In the genomic region with DNA sequence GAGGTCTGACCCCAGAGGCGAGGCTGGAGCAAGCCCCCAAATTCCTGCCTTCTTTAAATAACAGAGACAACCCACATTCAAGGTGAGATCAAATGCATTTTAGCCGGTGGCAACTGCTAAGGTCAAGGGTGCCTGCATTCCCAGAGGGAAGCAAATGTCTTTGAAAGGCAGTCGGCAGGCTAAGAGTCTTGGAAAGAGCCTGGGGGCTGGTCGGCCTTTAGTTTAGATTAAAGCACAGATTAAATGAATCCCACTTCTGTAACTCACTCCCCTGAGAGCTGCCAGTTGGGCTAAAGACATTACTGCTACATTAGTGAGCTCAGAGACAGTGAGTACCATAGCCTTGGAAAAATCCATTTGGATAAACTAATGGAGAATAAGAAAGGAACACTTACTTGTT, we compare ENCODE assay signal across 33 cellular contexts. TPM values are rescaled to one million over a fixed set of nuclear protein-coding genes. Genes with fewer than 3 reads are reported as not detected.
"Had no signal": no experiment of that assay in that cellular context is flagged by ENCODE, and none has a peak within 500 bp of the region (broad histone marks: within the 10 kb centered on the region; RNA-seq: fewer than 3 reads in every experiment).

No MANE protein-coding gene starts in this region.

- H3K36me3 Mint-ChIP-seq: activated naive CD8-positive, alpha-beta T cell treated with anti-CD3 and anti-CD28 coated beads for 36 hours had no signal

- H3K4me3 Mint-ChIP-seq: activated CD4-positive, alpha-beta memory T cell treated with anti-CD3 and anti-CD28 coated beads for 36 hours; activated CD8-positive, alpha-beta memory T cell treated with anti-CD3 and anti-CD28 coated beads, Interleukin-2, amount 10 ng/mL, durations not matched to agents 7 days and 5 days; activated naive CD8-positive, alpha-beta T cell treated with anti-CD3 and anti-CD28 coated beads for 36 hours; effector memory CD8-positive, alpha-beta T cell; mesothelial cell of epicardium; naive thymus-derived CD4-positive, alpha-beta T cell; stimulated activated memory B cell treated with anti-CD40 and anti-IgM and Interleukin-4, amounts not matched to agents 10 μg/mL and 1 μg/mL and 100 μg/mL, for 72 hours had no signal

- H3K27ac Mint-ChIP-seq: activated CD4-positive, alpha-beta memory T cell treated with anti-CD3 and anti-CD28 coated beads for 36 hours; activated CD8-positive, alpha-beta memory T cell treated with anti-CD3 and anti-CD28 coated beads, Interleukin-2, amount 10 ng/mL, durations not matched to agents 7 days and 5 days; activated naive CD8-positive, alpha-beta T cell treated with anti-CD3 and anti-CD28 coated beads for 36 hours; mesothelial cell of epicardium; stimulated activated memory B cell treated with anti-CD40 and anti-IgM and Interleukin-4, amounts not matched to agents 10 μg/mL and 1 μg/mL and 100 μg/mL, for 72 hours had no signal

- DNase-seq: activated CD4-positive, alpha-beta memory T cell treated with anti-CD3 and anti-CD28 coated beads for 36 hours; activated CD4-positive, alpha-beta T cell treated with anti-CD3 and anti-CD28 coated beads for 4 hours; activated CD8-positive, alpha-beta memory T cell treated with anti-CD3 and anti-CD28 coated beads, Interleukin-2, amount 10 ng/mL, durations not matched to agents 7 days and 5 days; activated naive CD4-positive, alpha-beta T cell; activated naive CD8-positive, alpha-beta T cell treated with anti-CD3 and anti-CD28 coated beads for 36 hours; activated T-cell treated with anti-CD3 and anti-CD28 coated beads, Interleukin-2, amount 50 U/mL, for 48 hours; adrenal gland; brain microvascular endothelial cell; cortex of kidney; effector memory CD8-positive, alpha-beta T cell; erythroblast; gastrocnemius medialis; left cardiac atrium; mammary epithelial cell; naive thymus-derived CD4-positive, alpha-beta T cell; nucleus accumbens; pancreas; sigmoid colon; stimulated activated CD4-positive, alpha-beta T cell treated with anti-CD3 and anti-CD28 coated beads, Interleukin-1b, Interleukin-23, amount 100 ng/mL, for 48 hours; stimulated activated CD4-positive, alpha-beta T cell treated with anti-CD3 and anti-CD28 coated beads, Interleukin-4, amount 100 ng/mL, for 4 hours; stimulated activated CD8-positive, alpha-beta memory T cell treated with anti-CD3 and anti-CD28 coated beads, Interleukin-4, amount 100 ng/mL, for 48 hours; stomach; tibial artery had no signal

- H3K4me2 ChIP-seq: hepatocyte, smooth muscle cell had no signal

- H3K4me1 Mint-ChIP-seq: activated CD8-positive, alpha-beta memory T cell treated with anti-CD3 and anti-CD28 coated beads, Interleukin-2, amount 10 ng/mL, durations not matched to agents 7 days and 5 days; activated naive CD8-positive, alpha-beta T cell treated with anti-CD3 and anti-CD28 coated beads for 36 hours; naive thymus-derived CD4-positive, alpha-beta T cell; stimulated activated memory B cell treated with anti-CD40 and anti-IgM and Interleukin-4, amounts not matched to agents 10 μg/mL and 1 μg/mL and 100 μg/mL, for 72 hours had no signal

- H3K4me1 ChIP-seq: pancreas, prostate gland, stomach had no signal

- H3K4me3 ChIP-seq: adrenal gland, gastrocnemius medialis, hepatocyte, pancreas, prostate gland, sigmoid colon, smooth muscle cell, stomach, tibial artery had no signal

- H3K79me2 ChIP-seq: hepatocyte had no signal

- H3K27me3 Mint-ChIP-seq: activated CD4-positive, alpha-beta memory T cell treated with anti-CD3 and anti-CD28 coated beads for 36 hours; activated CD8-positive, alpha-beta memory T cell treated with anti-CD3 and anti-CD28 coated beads, Interleukin-2, amount 10 ng/mL, durations not matched to agents 7 days and 5 days; activated naive CD8-positive, alpha-beta T cell treated with anti-CD3 and anti-CD28 coated beads for 36 hours; effector memory CD8-positive, alpha-beta T cell; naive thymus-derived CD4-positive, alpha-beta T cell; stimulated activated memory B cell treated with anti-CD40 and anti-IgM and Interleukin-4, amounts not matched to agents 10 μg/mL and 1 μg/mL and 100 μg/mL, for 72 hours had no signal

- H2AFZ ChIP-seq: hepatocyte had no signal

- H3K27me3 ChIP-seq: adrenal gland, brain microvascular endothelial cell, gastrocnemius medialis, hepatocyte, pancreas, sigmoid colon, stomach, tibial artery had no signal

- ATAC-seq: activated CD8-positive, alpha-beta memory T cell treated with anti-CD3 and anti-CD28 coated beads, Interleukin-2, amount 10 ng/mL, durations not matched to agents 7 days and 5 days; effector memory CD8-positive, alpha-beta T cell; gastrocnemius medialis; left cardiac atrium; naive thymus-derived CD4-positive, alpha-beta T cell; pancreas; stimulated activated memory B cell treated with anti-CD40 and anti-IgM and Interleukin-4, amounts not matched to agents 10 μg/mL and 1 μg/mL and 100 μg/mL, for 72 hours had no signal

- H3K9me3 Mint-ChIP-seq: activated CD4-positive, alpha-beta memory T cell treated with anti-CD3 and anti-CD28 coated beads for 36 hours; activated naive CD8-positive, alpha-beta T cell treated with anti-CD3 and anti-CD28 coated beads for 36 hours; effector memory CD8-positive, alpha-beta T cell; mesothelial cell of epicardium; stimulated activated memory B cell treated with anti-CD40 and anti-IgM and Interleukin-4, amounts not matched to agents 10 μg/mL and 1 μg/mL and 100 μg/mL, for 72 hours had no signal

- H3K27ac ChIP-seq: adrenal gland, brain microvascular endothelial cell, gastrocnemius medialis, hepatocyte, pancreas, prostate gland, sigmoid colon, stomach had no signal

- H3K9me3 ChIP-seq: adrenal gland, gastrocnemius medialis, pancreas, prostate gland, sigmoid colon, stomach, tibial artery had no signal

- H3K36me3 ChIP-seq: brain microvascular endothelial cell, gastrocnemius medialis had no signal

RNA-seq across cellular contexts. Expression of gene HTR6, which starts 59.2 kb away (rescaled TPM):
- total RNA-seq: activated CD8-positive, alpha-beta memory T cell treated with anti-CD3 and anti-CD28 coated beads, Interleukin-2, amount 10 ng/mL, durations not matched to agents 7 days and 5 days; activated naive CD8-positive, alpha-beta T cell treated with anti-CD3 and anti-CD28 coated beads for 36 hours; adrenal gland; cardiac septum; chondrocyte; gastrocnemius medialis; hepatocyte; left cardiac atrium; liver; mammary epithelial cell; pancreas; prostate gland; sigmoid colon; smooth muscle cell; stomach; T-helper 1 cell treated with Interleukin-12 subunit alpha and Interleukin-12 subunit beta and Interleukin-4 antibody, amounts not matched to agents 30 ng/mL and 1 ng/mL, for 36 hours; ureter had no signal
